In the genomic region with DNA sequence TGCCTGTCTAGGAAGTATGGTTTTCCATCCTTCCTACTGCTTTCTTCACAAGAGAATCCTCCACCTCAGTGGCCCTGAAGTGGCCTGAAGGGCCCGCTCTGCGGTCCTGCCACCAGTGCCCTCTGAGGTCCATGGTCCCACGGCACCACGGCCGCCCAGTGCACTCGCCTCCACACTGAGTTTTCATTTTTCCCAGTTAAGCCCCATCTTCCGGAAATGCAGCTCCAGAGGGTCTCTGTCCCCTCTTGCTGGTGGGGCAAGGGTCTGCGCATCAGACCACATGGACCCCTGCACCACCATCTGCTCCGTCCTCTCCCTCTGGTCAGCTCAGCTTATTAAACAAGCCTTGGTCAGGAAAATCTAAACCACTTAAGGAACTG, we compare ENCODE assay signal across 11 cellular contexts. TPM values are rescaled to one million over a fixed set of nuclear protein-coding genes. Genes with fewer than 3 reads are reported as not detected.
A peak's percentile ranks its signal among the peaks of the same experiment; 100 is the strongest.
DNase-seq lines count a peak whose midpoint lies in the region; ATAC-seq, FAIRE-seq and TF ChIP-seq lines count a peak whose summit lies in the region.
"Had no signal": no experiment of that assay in that cellular context is flagged by ENCODE, and none has a peak within 500 bp of the region (broad histone marks: within the 10 kb centered on the region; RNA-seq: fewer than 3 reads in every experiment).

No MANE protein-coding gene starts in this region.

- no peaks in the 10 kb centered on the region for H3K27me3 Mint-ChIP-seq in activated T-cell treated with anti-CD3 and anti-CD28 coated beads, Interleukin-2, amount 50 U/mL, for 24 hours
- no peaks in the 10 kb centered on the region for H3K27me3 Mint-ChIP-seq in activated T-cell treated with anti-CD3 and anti-CD28 coated beads, Interleukin-2, amount 50 U/mL, for 4 hours (ENCODE audit: low read depth)
- no peaks in the 10 kb centered on the region for H3K27me3 Mint-ChIP-seq in T-helper 17 cell
- H3K27me3 Mint-ChIP-seq in stimulated activated memory B cell treated with anti-CD40 and anti-IgM and Interleukin-4, amounts not matched to agents 10 μg/mL and 1 μg/mL and 100 μg/mL, for 72 hours, result no peaks in the 10 kb centered on the region

- no peak for TF ChIP-seq POLR2A in H54 (IDR thresholded peaks at IDR 0.05; ENCODE audit: low read depth, low read length)

- no peak for ATAC-seq in activated T-cell treated with anti-CD3 and anti-CD28 coated beads, Interleukin-2, amount 50 U/mL, for 4 hours
- no peak for ATAC-seq in T-helper 17 cell
- ATAC-seq in stimulated activated memory B cell treated with anti-CD40 and anti-IgM and Interleukin-4, amounts not matched to agents 10 μg/mL and 1 μg/mL and 100 μg/mL, for 72 hours, result no peak

- peaks cover 6% of the 10 kb centered on the region for H3K4me1 ChIP-seq in endocrine pancreas (ENCODE audit: control insufficient read depth, insufficient read depth, low read length)

- H3K4me3 Mint-ChIP-seq in activated T-cell treated with anti-CD3 and anti-CD28 coated beads, Interleukin-2, amount 50 U/mL, for 24 hours, result peak overlapping the region; percentile 93
- no peak overlapping the region for H3K4me3 Mint-ChIP-seq in activated T-cell treated with anti-CD3 and anti-CD28 coated beads, Interleukin-2, amount 50 U/mL, for 4 hours
- H3K4me3 Mint-ChIP-seq in T-helper 17 cell, result peak overlapping the region; percentile 93
- H3K4me3 Mint-ChIP-seq in stimulated activated memory B cell treated with anti-CD40 and anti-IgM and Interleukin-4, amounts not matched to agents 10 μg/mL and 1 μg/mL and 100 μg/mL, for 72 hours, result no peak overlapping the region

- no peak for FAIRE-seq in H54 (lab: Jason Lieb, UNC)
- FAIRE-seq: islet of Langerhans had no signal

- peaks cover 63% of the 10 kb centered on the region for H3K36me3 Mint-ChIP-seq in activated T-cell treated with anti-CD3 and anti-CD28 coated beads, Interleukin-2, amount 50 U/mL, for 24 hours (ENCODE audit: low read depth)
- H3K36me3 Mint-ChIP-seq in activated T-cell treated with anti-CD3 and anti-CD28 coated beads, Interleukin-2, amount 50 U/mL, for 4 hours (ENCODE audit: insufficient read depth), result peaks cover 15% of the 10 kb centered on the region
- no peaks in the 10 kb centered on the region for H3K36me3 Mint-ChIP-seq in T-helper 17 cell (ENCODE audit: low read depth)
- peaks cover 23% of the 10 kb centered on the region for H3K36me3 Mint-ChIP-seq in stimulated activated memory B cell treated with anti-CD40 and anti-IgM and Interleukin-4, amounts not matched to agents 10 μg/mL and 1 μg/mL and 100 μg/mL, for 72 hours

- H3K4me1 Mint-ChIP-seq in activated T-cell treated with anti-CD3 and anti-CD28 coated beads, Interleukin-2, amount 50 U/mL, for 24 hours (ENCODE audit: low read depth), result peaks cover 72% of the 10 kb centered on the region
- H3K4me1 Mint-ChIP-seq in activated T-cell treated with anti-CD3 and anti-CD28 coated beads, Interleukin-2, amount 50 U/mL, for 4 hours (ENCODE audit: low read depth), result peaks cover 72% of the 10 kb centered on the region
- H3K4me1 Mint-ChIP-seq in T-helper 17 cell, result peaks cover 48% of the 10 kb centered on the region
- peaks cover 66% of the 10 kb centered on the region for H3K4me1 Mint-ChIP-seq in stimulated activated memory B cell treated with anti-CD40 and anti-IgM and Interleukin-4, amounts not matched to agents 10 μg/mL and 1 μg/mL and 100 μg/mL, for 72 hours

- no peak for DNase-seq in activated T-cell treated with anti-CD3 and anti-CD28 coated beads, Interleukin-2, amount 50 U/mL, for 24 hours
- DNase-seq in activated T-cell treated with anti-CD3 and anti-CD28 coated beads, Interleukin-2, amount 50 U/mL, for 4 hours, result no peak
- no peak for DNase-seq in T-helper 17 cell
- no peak for DNase-seq in H54 (ENCODE audit: insufficient read length, low spot score)
- DNase-seq in NCI-H2196 treated with DMSO at 0.1 percent for 48 hours (lab: John Stamatoyannopoulos, UW; ENCODE audit: unreplicated experiment), result no peak
- DNase-seq in activated gamma-delta T cell (lab: John Stamatoyannopoulos, UW), result no peak
- DNase-seq: NCI-H345 had no signal

- peak overlapping the region; percentile 98 for H3K27ac Mint-ChIP-seq in activated T-cell treated with anti-CD3 and anti-CD28 coated beads, Interleukin-2, amount 50 U/mL, for 24 hours
- peak overlapping the region; percentile 100 for H3K27ac Mint-ChIP-seq in T-helper 17 cell
- peak overlapping the region; percentile 97 for H3K27ac Mint-ChIP-seq in stimulated activated memory B cell treated with anti-CD40 and anti-IgM and Interleukin-4, amounts not matched to agents 10 μg/mL and 1 μg/mL and 100 μg/mL, for 72 hours

- no peak overlapping the region for H3K4me3 ChIP-seq in endocrine pancreas (ENCODE audit: control insufficient read depth, insufficient read depth, low read length)
- H3K4me3 ChIP-seq: GM23248 had no signal

- no peaks in the 10 kb centered on the region for H3K36me3 ChIP-seq in endocrine pancreas (ENCODE audit: control insufficient read depth, insufficient read depth, low read length)

- H3K9ac ChIP-seq in endocrine pancreas (ENCODE audit: control insufficient read depth, insufficient read depth, low read length), result peak overlapping the region; percentile 16
- H3K9ac ChIP-seq: GM23248 had no signal

- H3K9me3 ChIP-seq in T-helper 17 cell (ENCODE audit: control insufficient read depth, low read length, poor library complexity, severe bottlenecking), result no peaks in the 10 kb centered on the region
- H3K9me3 ChIP-seq in endocrine pancreas (ENCODE audit: control insufficient read depth, low read length), result no peaks in the 10 kb centered on the region

- H3K9me3 Mint-ChIP-seq in activated T-cell treated with anti-CD3 and anti-CD28 coated beads, Interleukin-2, amount 50 U/mL, for 24 hours, result no peaks in the 10 kb centered on the region
- H3K9me3 Mint-ChIP-seq in activated T-cell treated with anti-CD3 and anti-CD28 coated beads, Interleukin-2, amount 50 U/mL, for 4 hours, result no peaks in the 10 kb centered on the region
- no peaks in the 10 kb centered on the region for H3K9me3 Mint-ChIP-seq in stimulated activated memory B cell treated with anti-CD40 and anti-IgM and Interleukin-4, amounts not matched to agents 10 μg/mL and 1 μg/mL and 100 μg/mL, for 72 hours

- H3K27me3 ChIP-seq in endocrine pancreas (ENCODE audit: control insufficient read depth, insufficient read depth, low read length), result no peaks in the 10 kb centered on the region

RNA-seq across cellular contexts. Expression of gene DUSP28, which starts 4.0 kb away (rescaled TPM):
- 1 to 10 TPM; 5.7 to 6.1 (median 5.9) TPM for total RNA-seq in activated T-cell treated with anti-CD3 and anti-CD28 coated beads, Interleukin-2, amount 50 U/mL, for 4 hours
- 10 to 100 TPM; 12.5 to 12.8 TPM for total RNA-seq in T-helper 17 cell

RNA-seq across cellular contexts. Expression of gene RNPEPL1, which starts 4.1 kb away (rescaled TPM):
- total RNA-seq in activated T-cell treated with anti-CD3 and anti-CD28 coated beads, Interleukin-2, amount 50 U/mL, for 4 hours, result 10 to 100 TPM; 40.9 to 46.0 (median 42.9) TPM
- total RNA-seq in T-helper 17 cell, result 100 to 1,000 TPM; 111 to 130 TPM

RNA-seq across cellular contexts. Expression of gene ANKMY1, which starts 6.4 kb away (rescaled TPM):
- total RNA-seq in activated T-cell treated with anti-CD3 and anti-CD28 coated beads, Interleukin-2, amount 50 U/mL, for 4 hours, result 10 to 100 TPM; 15.7 to 17.2 (median 15.8) TPM
- total RNA-seq in T-helper 17 cell, result 10 to 100 TPM; 34.6 to 42.6 TPM

RNA-seq across cellular contexts. Expression of gene CAPN10, which starts 22.4 kb away (rescaled TPM):
- 10 to 100 TPM; 38.2 to 43.4 (median 41.1) TPM for total RNA-seq in activated T-cell treated with anti-CD3 and anti-CD28 coated beads, Interleukin-2, amount 50 U/mL, for 4 hours
- 10 to 100 TPM; 64.2 to 82.9 TPM for total RNA-seq in T-helper 17 cell

Comparison
In these comparisons a context has a peak if more than half of its experiments do, and no peak if none do; other contexts are left out.
1. H3K4me3 Mint-ChIP-seq: peak in activated T-cell treated with anti-CD3 and anti-CD28 coated beads, Interleukin-2, amount 50 U/mL, for 24 hours (single experiment) and T-helper 17 cell (single experiment); none in activated T-cell treated with anti-CD3 and anti-CD28 coated beads, Interleukin-2, amount 50 U/mL, for 4 hours (single experiment) and stimulated activated memory B cell treated with anti-CD40 and anti-IgM and Interleukin-4, amounts not matched to agents 10 μg/mL and 1 μg/mL and 100 μg/mL, for 72 hours (single experiment).
2. Peak in every context shown above with its lines, with median percentiles within 50 percentile points of each other: H3K27ac Mint-ChIP-seq.